ENCODE assay signal across 17 cellular contexts in the genomic region with DNA sequence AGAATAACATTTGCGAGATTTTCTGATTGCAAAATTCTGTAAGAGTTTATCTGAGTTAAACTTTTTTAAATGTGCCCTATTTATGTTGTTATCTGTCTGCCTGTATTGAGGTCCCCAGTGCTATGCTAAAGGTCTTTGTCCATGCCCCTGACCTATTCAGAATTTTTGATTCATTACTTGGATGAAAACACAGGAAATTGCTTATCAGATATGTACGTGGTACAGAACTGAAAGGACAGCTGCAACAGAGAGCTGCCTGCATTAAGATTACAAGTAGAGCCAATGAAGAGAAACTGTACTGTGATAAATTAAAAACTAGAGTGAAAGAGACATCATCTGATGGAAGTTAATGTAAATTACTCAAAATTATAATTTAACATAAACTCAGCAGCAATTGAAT.
DNase-seq lines count a peak whose midpoint lies in the region; ATAC-seq, FAIRE-seq and TF ChIP-seq lines count a peak whose summit lies in the region.
"Had no signal": no experiment of that assay in that cellular context is flagged by ENCODE, and none has a peak within 500 bp of the region (broad histone marks: within the 10 kb centered on the region; RNA-seq: fewer than 3 reads in every experiment).

No MANE protein-coding gene starts in this region.

- H3K27me3 Mint-ChIP-seq in T-helper 17 cell, result peaks cover 23% of the 10 kb centered on the region

- no peak overlapping the region for H3K4me2 ChIP-seq in HepG2 (ENCODE audit: low read depth, low read length)

- H3K4me3 Mint-ChIP-seq in T-helper 17 cell, result no peak overlapping the region
- H3K4me3 Mint-ChIP-seq: CD4-positive, CD25-positive, alpha-beta regulatory T cell had no signal

- H3K9ac ChIP-seq in liver (ENCODE audit: low read depth in 1 of 2, low read length in 2 of 2), result no peak overlapping the region
- no peak overlapping the region for H3K9ac ChIP-seq in HepG2 (ENCODE audit: insufficient read depth, low read depth, low read length)

- no peaks in the 10 kb centered on the region for H3K36me3 Mint-ChIP-seq in T-helper 17 cell (ENCODE audit: low read depth)
- H3K36me3 Mint-ChIP-seq: CD4-positive, CD25-positive, alpha-beta regulatory T cell had no signal

- H3K4me3 ChIP-seq in liver (ENCODE audit: low read depth in 1 of 3, low read length in 3 of 3), result no peak overlapping the region
- H3K4me3 ChIP-seq in HepG2 (replicated peaks in 1 of 3; ENCODE audit: insufficient read depth in 1 of 3, low read depth in 2 of 3, low read length in 3 of 3), result no peak overlapping the region
- H3K4me3 ChIP-seq in adrenal gland, result peak overlapping the region in 2 of 4 donors; percentile 16 to 57
- H3K4me3 ChIP-seq: SJSA1 had no signal

- TF ChIP-seq EP300 in HepG2 (IDR thresholded peaks at IDR 0.05; ENCODE audit: low read depth in 2 of 2, low read length in 2 of 2) (no peak), HepG2 (CRISPR knock-in tag; IDR thresholded peaks at IDR 0.05; ENCODE audit: borderline replicate concordance) (no peak)

- H3K27ac ChIP-seq in liver (ENCODE audit: low read depth in 1 of 2, low read length in 2 of 2), result no peak overlapping the region
- H3K27ac ChIP-seq in HepG2 (ENCODE audit: extremely low read length, insufficient read depth, low read length), result no peak overlapping the region
- peak overlapping the region; percentile 73 to 91 (median 86) for H3K27ac ChIP-seq in adrenal gland
- H3K27ac ChIP-seq: HL-60, SJSA1 had no signal

- peaks cover 0 to 2% (median 0%) of the 10 kb centered on the region in 4 donors for H3K4me1 ChIP-seq in liver (ENCODE audit: control insufficient read depth in 4 of 4, insufficient read depth in 4 of 4, low read length in 3 of 4)
- H3K4me1 ChIP-seq in HepG2 (ENCODE audit: insufficient read depth, low read length), result no peaks in the 10 kb centered on the region
- H3K4me1 ChIP-seq in adrenal gland (replicated peaks in 1 of 2), result peaks cover 13 to 36% of the 10 kb centered on the region in 2 donors
- H3K4me1 ChIP-seq: SJSA1 had no signal

- no peak overlapping the region for H2AFZ ChIP-seq in HepG2 (ENCODE audit: low read length)

- in situ Hi-C loops in HepG2 (cut with HindIII; ENCODE audit: extremely low pct_ligation_motif_present, low pct_unique_long_range_greater_than_20kb) (no loop called here), KBM-7 (cut with MboI; ENCODE audit: low pct_unique_long_range_greater_than_20kb, low sequenced_read_pairs) (no loop called here)

- no peak for TF ChIP-seq RAD21 in liver (IDR thresholded peaks at IDR 0.05)
- TF ChIP-seq RAD21 in HepG2 (CRISPR knock-in tag; IDR thresholded peaks at IDR 0.05), result no peak

- H3K4me1 Mint-ChIP-seq in T-helper 17 cell, result no peaks in the 10 kb centered on the region
- H3K4me1 Mint-ChIP-seq: CD4-positive, CD25-positive, alpha-beta regulatory T cell had no signal

- H3K36me3 ChIP-seq in liver (ENCODE audit: control insufficient read depth in 4 of 4, insufficient read depth in 3 of 4, low read depth in 1 of 4, low read length in 3 of 4) (no peaks in the 10 kb centered on the region), HepG2 (replicated peaks in 1 of 2; ENCODE audit: control insufficient read depth in 1 of 2, insufficient read depth in 2 of 2, low read length in 2 of 2) (no peaks in the 10 kb centered on the region), adrenal gland (replicated peaks in 1 of 2) (no peaks in the 10 kb centered on the region)
- H3K36me3 ChIP-seq: SJSA1 had no signal

- ATAC-seq in HepG2, result no peak
- no peak for ATAC-seq in T-helper 17 cell

- TF ChIP-seq POLR2A in HepG2 (IDR thresholded peaks at IDR 0.05; ENCODE audit: insufficient read depth in 1 of 2, low read depth in 2 of 2, low read length in 2 of 2) (no peak), adrenal gland (IDR thresholded peaks at IDR 0.05) (peak in 1 of 2 donors; percentile 59)

- H3K9me3 ChIP-seq in liver (ENCODE audit: control insufficient read depth in 4 of 4, low read length in 3 of 4) (no peaks in the 10 kb centered on the region), HepG2 (ENCODE audit: low read length) (peaks cover 10% of the 10 kb centered on the region; the same call in 1 of the 2 replicates), adrenal gland (replicated peaks in 1 of 3) (no peaks in the 10 kb centered on the region), T-helper 17 cell (ENCODE audit: control insufficient read depth, low read length, poor library complexity, severe bottlenecking) (no peaks in the 10 kb centered on the region)
- H3K9me3 ChIP-seq: SJSA1 had no signal

- no peaks in the 10 kb centered on the region for H3K79me2 ChIP-seq in HepG2 (ENCODE audit: insufficient read depth, low read length)

- no peak overlapping the region for H3K27ac Mint-ChIP-seq in T-helper 17 cell
- H3K27ac Mint-ChIP-seq: CD4-positive, CD25-positive, alpha-beta regulatory T cell had no signal

- no peaks in the 10 kb centered on the region for H4K20me1 ChIP-seq in HepG2 (ENCODE audit: insufficient read depth, low read length)

- no peak for FAIRE-seq in HepG2 (lab: Jason Lieb, UNC)
- FAIRE-seq: A204.1 had no signal

- POLR2A ChIA-PET in HepG2 (lab: Yijun Ruan, JAX), result no interaction called here

- WGBS in liver, result 67% methylated on average over 2 of the region's 2 CpGs
- 70% methylated on average over 2 of the region's 2 CpGs for WGBS in HepG2 (ENCODE audit: low lambda C conversion rate)
- WGBS in adrenal gland, 4 donors, result 12 to 15% (median 14%) methylated on average over 2 of the region's 2 CpGs

- CTCF ChIA-PET in HepG2 (lab: Yijun Ruan, JAX; ENCODE audit: low intra/inter-chr PET ratio, low total read pairs), result no interaction called here

- intact Hi-C loops in HepG2 (cut with micrococcal nuclease; ENCODE audit: unreplicated experiment) (no loop called here), adrenal gland (cut with DNase I) (no loop called here)

- no TSS peak for BruUV-seq in HepG2 (replicated peaks; lab: Mats Ljungman, UMichigan)

- H3K27me3 ChIP-seq in liver (ENCODE audit: control insufficient read depth in 4 of 4, insufficient read depth in 4 of 4, low read length in 3 of 4) (no peaks in the 10 kb centered on the region), HepG2 (ENCODE audit: control insufficient read depth in 1 of 2, insufficient read depth in 2 of 2, low read length in 2 of 2) (no peaks in the 10 kb centered on the region), adrenal gland (no peaks in the 10 kb centered on the region)
- H3K27me3 ChIP-seq: SJSA1 had no signal

- TF ChIP-seq CTCF in liver (IDR thresholded peaks at IDR 0.05; ENCODE audit: low read depth, low read length, missing input control), result no peak
- no peak for TF ChIP-seq CTCF in HepG2 (CRISPR knock-in tag; IDR thresholded peaks at IDR 0.05)
- no peak for TF ChIP-seq CTCF in adrenal gland (IDR thresholded peaks at IDR 0.05)

- no peak for DNase-seq in HepG2 (ENCODE audit: low spot score)
- peak in 3 of 7 donors; percentile 35 to 55 (median 41) for DNase-seq in adrenal gland
- peak; percentile 80 for DNase-seq in glomerular endothelial cell (ENCODE audit: extremely low read depth, low read depth, low spot score)
- DNase-seq in T-helper 17 cell, result no peak
- no peak for DNase-seq in T-helper 1 cell
- no peak for DNase-seq in stimulated activated CD8-positive, alpha-beta memory T cell treated with anti-CD3 and anti-CD28 coated beads, Interleukin-4, amount 100 ng/mL, for 48 hours
- DNase-seq in KBM-7, result no peak
- DNase-seq: CD4-positive, CD25-positive, alpha-beta regulatory T cell; DMS53; NCI-H1105 treated with DMSO at 0.1 percent for 48 hours; NCI-H1930; NCI-H2171 treated with DMSO at 0.1 percent for 48 hours; NCI-H510A treated with DMSO at 0.1 percent for 48 hours had no signal

TF ChIP-seq in liver, 16 proteins besides CTCF, POLR2A, EP300 and RAD21:
- no peak for TF ChIP-seq YY1 (IDR thresholded peaks at IDR 0.05)
- TF ChIP-seq NR2F2 (IDR thresholded peaks at IDR 0.05), result peak; percentile 87

TF ChIP-seq in HepG2, 621 proteins besides CTCF, POLR2A, EP300 and RAD21 (continues in another document):
- no peak for TF ChIP-seq ZNF331 (CRISPR knock-in tag; IDR thresholded peaks at IDR 0.05)
- TF ChIP-seq PPARG (CRISPR knock-in tag; conservative IDR thresholded peaks at IDR 0.05), result no peak
- TF ChIP-seq ZNF460 (CRISPR knock-in tag; IDR thresholded peaks at IDR 0.05; ENCODE audit: borderline replicate concordance), result no peak
- TF ChIP-seq ZNF296 (CRISPR knock-in tag; conservative IDR thresholded peaks at IDR 0.05), result no peak
- TF ChIP-seq, protein P1, sequence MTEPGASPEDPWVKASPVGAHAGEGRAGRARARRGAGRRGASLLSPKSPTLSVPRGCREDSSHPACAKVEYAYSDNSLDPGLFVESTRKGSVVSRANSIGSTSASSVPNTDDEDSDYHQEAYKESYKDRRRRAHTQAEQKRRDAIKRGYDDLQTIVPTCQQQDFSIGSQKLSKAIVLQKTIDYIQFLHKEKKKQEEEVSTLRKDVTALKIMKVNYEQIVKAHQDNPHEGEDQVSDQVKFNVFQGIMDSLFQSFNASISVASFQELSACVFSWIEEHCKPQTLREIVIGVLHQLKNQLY (CRISPR knock-in tag; IDR thresholded peaks at IDR 0.05), result no peak
- no peak for TF ChIP-seq DNMT1 (CRISPR knock-in tag; IDR thresholded peaks at IDR 0.05)
- TF ChIP-seq CENPT (CRISPR knock-in tag; IDR thresholded peaks at IDR 0.05; ENCODE audit: low read depth), result no peak
- no peak for TF ChIP-seq ZNF703 (CRISPR knock-in tag; IDR thresholded peaks at IDR 0.05; ENCODE audit: borderline replicate concordance)
- no peak for TF ChIP-seq SYNCRIP (IDR thresholded peaks at IDR 0.05; ENCODE audit: insufficient read depth, low read depth, low read length)
- TF ChIP-seq SETDB1 (CRISPR knock-in tag; IDR thresholded peaks at IDR 0.05; ENCODE audit: borderline replicate concordance), result no peak
- TF ChIP-seq ZNF329 (CRISPR knock-in tag; IDR thresholded peaks at IDR 0.05; ENCODE audit: low read depth), result no peak

Comparison
In these comparisons a context has a peak if more than half of its experiments do, and no peak if none do; other contexts are left out.
1. H3K27ac ChIP-seq: peak in adrenal gland (5 of 5); none in liver (0 of 2) and HepG2 (single experiment).